9 cellular contexts compared by ENCODE assay signal in the genomic region with DNA sequence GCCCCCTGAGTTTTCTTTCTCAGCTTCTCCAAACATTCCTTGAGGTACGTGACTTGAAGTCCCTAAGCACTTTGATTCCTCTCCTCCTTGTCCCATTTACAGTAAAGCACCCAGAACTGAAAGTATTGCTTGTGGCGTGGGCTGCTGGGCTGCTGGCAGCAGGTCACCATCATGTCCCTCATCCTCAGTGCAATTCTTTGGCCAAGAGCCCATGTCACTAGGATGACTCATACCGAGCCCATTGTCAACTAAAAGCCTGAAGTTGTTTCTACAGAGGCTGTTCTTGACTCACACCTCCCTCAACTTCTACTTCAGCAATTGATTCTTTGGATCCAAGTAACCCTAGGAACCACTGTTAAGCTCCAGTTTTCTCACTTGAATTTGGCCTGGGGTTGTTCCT. TPM values are rescaled to one million over a fixed set of nuclear protein-coding genes. Genes with fewer than 3 reads are reported as not detected.
DNase-seq lines count a peak whose midpoint lies in the region; ATAC-seq and TF ChIP-seq lines count a peak whose summit lies in the region.
"Had no signal": no experiment of that assay in that cellular context is flagged by ENCODE, and none has a peak within 500 bp of the region (broad histone marks: within the 10 kb centered on the region; RNA-seq: fewer than 3 reads in every experiment).

No MANE protein-coding gene starts in this region.

- peak overlapping the region; percentile 29 for H3K4me2 ChIP-seq in PC-9
- no peak overlapping the region for H3K4me2 ChIP-seq in GM23338

- H4K20me1 ChIP-seq in PC-9 (ENCODE audit: insufficient read depth), result no peaks in the 10 kb centered on the region
- H4K20me1 ChIP-seq in GM23338 (replicated peaks; ENCODE audit: insufficient read depth), result no peaks in the 10 kb centered on the region

- H3K27me3 Mint-ChIP-seq in GM23338 (ENCODE audit: insufficient read depth, low read depth, poor library complexity), result peaks cover 9% of the 10 kb centered on the region

- no peak overlapping the region for H3K27ac ChIP-seq in PC-9
- no peak overlapping the region for H3K27ac ChIP-seq in GM23338 (ENCODE audit: low read depth)
- H3K27ac ChIP-seq: epithelial cell of prostate had no signal

- H3K27me3 ChIP-seq in BE2C (no peaks in the 10 kb centered on the region), PC-9 (ENCODE audit: insufficient read depth, low read depth) (no peaks in the 10 kb centered on the region), GM23338 (ENCODE audit: insufficient read depth) (no peaks in the 10 kb centered on the region)

- POLR2A ChIA-PET in PC-9 (lab: Charles Lee; ENCODE audit: unreplicated experiment), result no interaction called here

- H3K9me2 ChIP-seq in PC-9 (ENCODE audit: insufficient read depth), result no peaks in the 10 kb centered on the region
- H3K9me2 ChIP-seq in GM23338 (ENCODE audit: insufficient read depth), result no peaks in the 10 kb centered on the region

- CTCF ChIA-PET in PC-9 (lab: Charles Lee), result no interaction called here

- H3F3A ChIP-seq in PC-9 (ENCODE audit: insufficient read depth, low read depth) (peaks cover 3% of the 10 kb centered on the region; the same call in 1 of the 2 replicates), GM23338 (replicated peaks; ENCODE audit: low read depth) (no peaks in the 10 kb centered on the region)

- no peaks in the 10 kb centered on the region for H3K9me3 Mint-ChIP-seq in GM23338

- H3K27ac Mint-ChIP-seq in GM23338, result no peak overlapping the region

- peaks cover 9% of the 10 kb centered on the region for H3K4me1 Mint-ChIP-seq in GM23338

- intact Hi-C loops in PC-9 (cut with micrococcal nuclease; ENCODE audit: unreplicated experiment), result no loop called here

- no peak overlapping the region for H3K4me3 Mint-ChIP-seq in GM23338

- H3K9me3 ChIP-seq in BE2C, result no peaks in the 10 kb centered on the region
- H3K9me3 ChIP-seq in PC-9 (ENCODE audit: insufficient read depth, low read depth), result no peaks in the 10 kb centered on the region

- H3K36me3 ChIP-seq in BE2C, result no peaks in the 10 kb centered on the region
- H3K36me3 ChIP-seq in PC-9 (ENCODE audit: low read depth), result no peaks in the 10 kb centered on the region
- no peaks in the 10 kb centered on the region for H3K36me3 ChIP-seq in GM23338 (ENCODE audit: insufficient read depth)

- DNase-seq in BE2C, result peak; percentile 54
- DNase-seq in PC-9, result peak; percentile 74 to 78
- peak; percentile 27 for DNase-seq in hepatic stellate cell (ENCODE audit: low spot score)
- no peak for DNase-seq in GF-D8 (lab: John Stamatoyannopoulos, UW)
- DNase-seq in putamen (ENCODE audit: low spot score), result no peak
- no peak for DNase-seq in GM23338 (ENCODE audit: low spot score)

- H3K36me3 Mint-ChIP-seq in GM23338 (ENCODE audit: low read depth), result no peaks in the 10 kb centered on the region

- TF ChIP-seq CTCF in BE2C (IDR thresholded peaks at IDR 0.05; ENCODE audit: low read depth, low read length) (no peak), PC-9 (conservative IDR thresholded peaks at IDR 0.05) (no peak), GM23338 (conservative IDR thresholded peaks at IDR 0.05; ENCODE audit: low read depth in 2 of 2) (no peak)

- H3K79me2 ChIP-seq in PC-9 (ENCODE audit: low read depth), result no peaks in the 10 kb centered on the region
- H3K79me2 ChIP-seq in GM23338 (replicated peaks; ENCODE audit: insufficient read depth), result no peaks in the 10 kb centered on the region

- H2AFZ ChIP-seq in PC-9 (no peak overlapping the region), GM23338 (no peak overlapping the region)

- H3K4me3 ChIP-seq in BE2C (ENCODE audit: low read depth, low read length) (no peak overlapping the region), PC-9 (no peak overlapping the region), GM23338 (no peak overlapping the region)

- ATAC-seq in GM19395 (IDR thresholded peaks at IDR 0.05; ENCODE audit: unreplicated experiment), result peak; percentile 39
- no peak for ATAC-seq in HG03159 (IDR thresholded peaks at IDR 0.05; ENCODE audit: unreplicated experiment)
- ATAC-seq in GM23338, result no peak

- no TSS peak for BruUV-seq in PC-9 (replicated peaks; lab: Mats Ljungman, UMichigan)

- H3K4me1 ChIP-seq in BE2C (no peaks in the 10 kb centered on the region), PC-9 (replicated peaks; ENCODE audit: insufficient read depth) (peaks cover 10% of the 10 kb centered on the region), GM23338 (ENCODE audit: insufficient read depth) (peaks cover 13% of the 10 kb centered on the region)

TF ChIP-seq in GM23338, 12 proteins besides CTCF, POLR2A, EP300 and RAD21 (continues in another document):
- TF ChIP-seq CREB1 (CRISPR knock-in tag; IDR thresholded peaks at IDR 0.05; ENCODE audit: low read depth) (no peak), ZNF462 (CRISPR knock-in tag; IDR thresholded peaks at IDR 0.05) (no peak), ZNF331 (CRISPR knock-in tag; IDR thresholded peaks at IDR 0.05; ENCODE audit: low read depth) (no peak), POLR2AphosphoS5 (IDR thresholded peaks at IDR 0.05; ENCODE audit: low read depth) (no peak), EZH2phosphoT487 (IDR thresholded peaks at IDR 0.05; ENCODE audit: unreplicated experiment) (no peak)

RNA-seq across cellular contexts. Expression of gene KPNA2, which starts 54.3 kb away (rescaled TPM):
- 95.7 TPM for polyA plus RNA-seq in BE2C (2012; ENCODE audit: insufficient read depth, insufficient read length, low read depth)
- 175 and 201 TPM in 2 replicates for total RNA-seq in PC-9 (2021)
- total RNA-seq in GM23338 (2014; rRNA removed; shearing (Covaris generic)), result 442 and 468 TPM in 2 replicates
- 364 and 375 TPM in 2 replicates for polyA plus RNA-seq in GM23338 (2016; fragmentation: Nextera tagmentation; extraction: Ambion mirVana)

Comparison
In these comparisons a context has a peak if more than half of its experiments do, and no peak if none do; other contexts are left out.
1. DNase-seq: peak in BE2C (single experiment), PC-9 (2 of 2) and hepatic stellate cell (single experiment); none in GF-D8 (single experiment), putamen (single experiment) and GM23338 (single experiment).